8 cellular contexts compared by ENCODE assay signal in genomic region chr7:130069978-130070899, GRCh38. TPM values are rescaled to one million over a fixed set of nuclear protein-coding genes. Genes with fewer than 3 reads are reported as not detected.
A peak's percentile ranks its signal among the peaks of the same experiment; 100 is the strongest.
DNase-seq lines count a peak whose midpoint lies in the region; ATAC-seq and TF ChIP-seq lines count a peak whose summit lies in the region.

TSS of gene KLHDC10 (plus strand) at chr7:130070534. CDS start at chr7:130070644, 110 bp downstream.

- H3K4me3 Mint-ChIP-seq in activated CD4-positive, alpha-beta T cell treated with anti-CD3 and anti-CD28 coated beads for 36 hours, result peak within 1 kb of the TSS; percentile 91

- POLR2A ChIA-PET in activated CD4-positive, alpha-beta T cell treated with anti-CD3 and anti-CD28 coated beads for 36 hours (lab: Charles Lee), result interaction anchor here (0.6 to 0.7 kb wide), 3 partner anchors 135 to 925 kb away, joined by 3 to 4 read pairs (median 4); partner anchors contain the start of gene TMEM209

- H3K27me3 ChIP-seq in kidney epithelial cell (ENCODE audit: control insufficient read depth, insufficient read depth, low read length), result no peaks in the 10 kb centered on the region

- H3K27ac Mint-ChIP-seq in activated CD4-positive, alpha-beta T cell treated with anti-CD3 and anti-CD28 coated beads for 36 hours, result peak within 1 kb of the TSS; percentile 90

- no peaks in the 10 kb centered on the region for H3K9me3 Mint-ChIP-seq in activated CD4-positive, alpha-beta T cell treated with anti-CD3 and anti-CD28 coated beads for 36 hours (ENCODE audit: low read depth)

- no peaks in the 10 kb centered on the region for H3K36me3 ChIP-seq in kidney epithelial cell (ENCODE audit: control insufficient read depth, insufficient read depth, low read length)

- H3K36me3 Mint-ChIP-seq in activated CD4-positive, alpha-beta T cell treated with anti-CD3 and anti-CD28 coated beads for 36 hours (ENCODE audit: low read depth), result no peaks in the 10 kb centered on the region

- peak; percentile 95 for ATAC-seq in HG03442 (IDR thresholded peaks at IDR 0.05; ENCODE audit: unreplicated experiment)
- ATAC-seq in activated CD4-positive, alpha-beta T cell treated with anti-CD3 and anti-CD28 coated beads for 36 hours, result peak; percentile 98

- peak within 1 kb of the TSS; percentile 91 for H3K4me3 ChIP-seq in choroid plexus epithelial cell (ENCODE audit: low read depth, low read length)
- H3K4me3 ChIP-seq in kidney epithelial cell (ENCODE audit: low read depth, low read length), result peak within 1 kb of the TSS; percentile 94

- CTCF ChIA-PET in activated CD4-positive, alpha-beta T cell treated with anti-CD3 and anti-CD28 coated beads for 36 hours (lab: Charles Lee), result interaction anchor here (0.6 to 5.2 kb wide), 15 partner anchors 10 to 762 kb away, joined by 3 to 26 read pairs (median 3); no protein-coding TSS in a partner anchor

- intact Hi-C loops in activated CD4-positive, alpha-beta T cell treated with anti-CD3 and anti-CD28 coated beads for 36 hours (cut with DNase I, micrococcal nuclease), result loop anchor here (1.0 to 10.0 kb wide), 14 partner anchors 19 to 846 kb away; partner anchors contain the start of genes TMEM209 (in 2 of the 2), ZC3HC1 (in 2 of the 2), CEP41 (in 1 of the 2) and COPG2 (in 1 of the 2)

- no peaks in the 10 kb centered on the region for H3K27me3 Mint-ChIP-seq in activated CD4-positive, alpha-beta T cell treated with anti-CD3 and anti-CD28 coated beads for 36 hours

- DNase-seq in Ammon's horn (ENCODE audit: low spot score), result peak; percentile 98
- DNase-seq in GM19238 (ENCODE audit: insufficient read length, low spot score), result peak; percentile 91
- DNase-seq in NCI-H524 (lab: John Stamatoyannopoulos, UW), result peak; percentile 97 to 98
- DNase-seq in activated CD4-positive, alpha-beta T cell treated with anti-CD3 and anti-CD28 coated beads for 36 hours, result peak; percentile 97
- peak; percentile 100 for DNase-seq in choroid plexus epithelial cell (ENCODE audit: low read depth)
- DNase-seq in kidney epithelial cell (ENCODE audit: low read depth), result peak; percentile 92
- peak; percentile 89 to 91 for DNase-seq in stimulated activated CD4-positive, alpha-beta T cell treated with anti-CD3 and anti-CD28 coated beads, Interleukin-15, amount 100 ng/mL, for 48 hours (ENCODE audit: low read depth in 2 of 2)

- TF ChIP-seq CTCF in choroid plexus epithelial cell (conservative IDR thresholded peaks at IDR 0.05; ENCODE audit: low read depth, low read length) (no peak), kidney epithelial cell (IDR thresholded peaks at IDR 0.05; ENCODE audit: insufficient read depth, low read length, poor library complexity, severe bottlenecking) (no peak)

- H3K4me1 Mint-ChIP-seq in activated CD4-positive, alpha-beta T cell treated with anti-CD3 and anti-CD28 coated beads for 36 hours, result peaks cover 32% of the 10 kb centered on the region

RNA-seq across cellular contexts. Expression of gene KLHDC10, which starts in this region (rescaled TPM):
- total RNA-seq in activated CD4-positive, alpha-beta T cell treated with anti-CD3 and anti-CD28 coated beads for 36 hours, result 10 to 100 TPM; 13.5 to 14.2 TPM
- total RNA-seq in kidney epithelial cell, result 13.8 and 15.6 TPM in 2 replicates

Comparison
In these comparisons a context has a peak if more than half of its experiments do, and no peak if none do; other contexts are left out.
1. Peak in every context shown above with its lines: DNase-seq, ATAC-seq and H3K4me3 ChIP-seq.